ENCODE assay signal across 1 cellular context in genomic region chr5:172943283-172943841, GRCh38.
TF ChIP-seq lines count a peak whose summit lies in the region.

No MANE protein-coding gene starts in this region.

TF ChIP-seq in K562, 482 proteins besides CTCF, POLR2A, EP300 and RAD21 (continued from another document):
- TF ChIP-seq HMGXB4 (CRISPR knock-in tag; IDR thresholded peaks at IDR 0.05): no peak
- no peak for TF ChIP-seq SRSF7 (optimal IDR thresholded peaks at IDR 0.05; ENCODE audit: low read depth, low read length)
- TF ChIP-seq FOSL1 (tag; conservative IDR thresholded peaks at IDR 0.05): 0 out of 2 replicates have a peak, but pooled peaks have one; percentile 23
- TF ChIP-seq CBFA2T2 (conservative IDR thresholded peaks at IDR 0.05): peak; percentile 27; the same call in 1 of the 2 replicates
- TF ChIP-seq THRB (CRISPR knock-in tag; conservative IDR thresholded peaks at IDR 0.05): no peak
- no peak for TF ChIP-seq ZNF140 (CRISPR knock-in tag; IDR thresholded peaks at IDR 0.05)
- TF ChIP-seq HMG20A (CRISPR knock-in tag; conservative IDR thresholded peaks at IDR 0.05): no peak
- TF ChIP-seq KLF16 (IDR thresholded peaks at IDR 0.05): peak; percentile 47; the same call in 1 of the 2 replicates
- TF ChIP-seq ZNF609 (CRISPR knock-in tag; IDR thresholded peaks at IDR 0.05; ENCODE audit: borderline replicate concordance): no peak
- TF ChIP-seq SMARCE1 (IDR thresholded peaks at IDR 0.05): peak; percentile 56; the same call in 1 of the 2 replicates
- TF ChIP-seq ATF4 (CRISPR knock-in tag; IDR thresholded peaks at IDR 0.05): no peak
- TF ChIP-seq CREM (IDR thresholded peaks at IDR 0.05; ENCODE audit: low read depth): 0 out of 2 replicates have a peak, but pooled peaks have one; percentile 10
- no peak for TF ChIP-seq FOXM1 (IDR thresholded peaks at IDR 0.05; ENCODE audit: low read depth)
- no peak for TF ChIP-seq FOXM1 (CRISPR knock-in tag; IDR thresholded peaks at IDR 0.05; ENCODE audit: low read depth)
- TF ChIP-seq ZBTB33 (CRISPR knock-in tag; IDR thresholded peaks at IDR 0.05): no peak
- TF ChIP-seq TCF3 (CRISPR knock-in tag; IDR thresholded peaks at IDR 0.05): peak; percentile 40; the same call in 1 of the 2 replicates
- no peak for TF ChIP-seq ZNF512 (tag; IDR thresholded peaks at IDR 0.05)
- TF ChIP-seq, protein P1, sequence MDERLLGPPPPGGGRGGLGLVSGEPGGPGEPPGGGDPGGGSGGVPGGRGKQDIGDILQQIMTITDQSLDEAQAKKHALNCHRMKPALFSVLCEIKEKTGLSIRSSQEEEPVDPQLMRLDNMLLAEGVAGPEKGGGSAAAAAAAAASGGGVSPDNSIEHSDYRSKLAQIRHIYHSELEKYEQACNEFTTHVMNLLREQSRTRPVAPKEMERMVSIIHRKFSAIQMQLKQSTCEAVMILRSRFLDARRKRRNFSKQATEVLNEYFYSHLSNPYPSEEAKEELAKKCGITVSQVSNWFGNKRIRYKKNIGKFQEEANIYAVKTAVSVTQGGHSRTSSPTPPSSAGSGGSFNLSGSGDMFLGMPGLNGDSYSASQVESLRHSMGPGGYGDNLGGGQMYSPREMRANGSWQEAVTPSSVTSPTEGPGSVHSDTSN (CRISPR knock-in tag; IDR thresholded peaks at IDR 0.05; ENCODE audit: low read depth): no peak
- TF ChIP-seq, protein P1 (tag; conservative IDR thresholded peaks at IDR 0.05; ENCODE audit: low read depth): peak; percentile 32; the same call in 1 of the 2 replicates
- no peak for TF ChIP-seq ELK1 (CRISPR knock-in tag; IDR thresholded peaks at IDR 0.05)
- TF ChIP-seq DPF2 (IDR thresholded peaks at IDR 0.05): peak; percentile 59
- no peak for TF ChIP-seq KAT2B (IDR thresholded peaks at IDR 0.05; ENCODE audit: low read depth, low read length)
- TF ChIP-seq MTA1 (IDR thresholded peaks at IDR 0.05; ENCODE audit: borderline replicate concordance): no peak
- TF ChIP-seq HDAC1 (IDR thresholded peaks at IDR 0.05): 0 out of 4 replicates have a peak, but pooled peaks of 1 of the 2 experiments have one; percentile 34
- TF ChIP-seq JUND (IDR thresholded peaks at IDR 0.05; ENCODE audit: borderline replicate concordance, low read depth, low read length): peak; percentile 32; the same call in 1 of the 2 replicates
- 0 out of 3 replicates have a peak, but pooled peaks have one; percentile 27 for TF ChIP-seq JUND (tag; IDR thresholded peaks at IDR 0.05; ENCODE audit: borderline replicate concordance, low read depth, low read length)
- no peak for TF ChIP-seq TFAM (CRISPR knock-in tag; conservative IDR thresholded peaks at IDR 0.05)
- no peak for TF ChIP-seq ZNF764 (CRISPR knock-in tag; IDR thresholded peaks at IDR 0.05; ENCODE audit: low read depth)
TF ChIP-seq in K562: peak in this region for 34.
